1 cellular context compared by ENCODE assay signal in genomic region chr10:110533149-110533548, GRCh38.
TF ChIP-seq lines count a peak whose summit lies in the region.

No MANE protein-coding gene starts in this region.

TF ChIP-seq in H1, 55 proteins besides CTCF, POLR2A, EP300 and RAD21:
- TF ChIP-seq TAF7 (optimal IDR thresholded peaks at IDR 0.05; ENCODE audit: borderline replicate concordance, low read depth, low read length): no peak
- no peak for TF ChIP-seq ATF2 (IDR thresholded peaks at IDR 0.05; ENCODE audit: low read length)
- no peak for TF ChIP-seq FOSL1 (IDR thresholded peaks at IDR 0.05; ENCODE audit: insufficient read depth, low read depth, low read length)
- no peak for TF ChIP-seq RFX5 (IDR thresholded peaks at IDR 0.05; ENCODE audit: borderline replicate concordance, low read depth, low read length)
- no peak for TF ChIP-seq HDAC2 (IDR thresholded peaks at IDR 0.05; ENCODE audit: borderline replicate concordance in 1 of 2, low read depth in 2 of 2, low read length in 2 of 2)
- no peak for TF ChIP-seq CBX8 (IDR thresholded peaks at IDR 0.05; ENCODE audit: borderline replicate concordance, low read depth, low read length)
- no peak for TF ChIP-seq CTBP2 (IDR thresholded peaks at IDR 0.05; ENCODE audit: borderline replicate concordance, insufficient read depth, insufficient read length, low read length)
- no peak for TF ChIP-seq ATF3 (IDR thresholded peaks at IDR 0.05; ENCODE audit: insufficient read depth, low read depth, low read length)
- no peak for TF ChIP-seq CHD7 (IDR thresholded peaks at IDR 0.05; ENCODE audit: insufficient replicate concordance, low read length)
- TF ChIP-seq CHD1 (IDR thresholded peaks at IDR 0.05; ENCODE audit: low read depth, low read length): no peak
- no peak for TF ChIP-seq POLR2AphosphoS5 (IDR thresholded peaks at IDR 0.05; ENCODE audit: low read depth, low read length)
- no peak for TF ChIP-seq ASH2L (IDR thresholded peaks at IDR 0.05; ENCODE audit: low read length)
- no peak for TF ChIP-seq TCF12 (IDR thresholded peaks at IDR 0.05; ENCODE audit: low read depth, low read length)
- TF ChIP-seq RBBP5 (IDR thresholded peaks at IDR 0.05; ENCODE audit: borderline replicate concordance, low read depth, low read length): no peak
